Comparison of ENCODE assay signal across 9 cellular contexts in genomic region chr16:84829168-84829965, GRCh38. TPM values are rescaled to one million over a fixed set of nuclear protein-coding genes. Genes with fewer than 3 reads are reported as not detected.
DNase-seq lines count a peak whose midpoint lies in the region; ATAC-seq and TF ChIP-seq lines count a peak whose summit lies in the region.
"Had no signal": no experiment of that assay in that cellular context is flagged by ENCODE, and none has a peak within 500 bp of the region (broad histone marks: within the 10 kb centered on the region; RNA-seq: fewer than 3 reads in every experiment).

No MANE protein-coding gene starts in this region.

- no CpG with 5 or more reads among the region's 15 CpGs for WGBS in neuronal stem cell (ENCODE audit: extremely low coverage in 2 of 2, insufficient read length in 2 of 2, insufficient replicate concordance in 1 of 2), 2 donors

- no peak for TF ChIP-seq CTCF in foreskin fibroblast (IDR thresholded peaks at IDR 0.05; ENCODE audit: low read depth, low read length)

- H3K36me3 Mint-ChIP-seq in activated CD8-positive, alpha-beta memory T cell treated with anti-CD3 and anti-CD28 coated beads, Interleukin-2, amount 10 ng/mL, durations not matched to agents 7 days and 5 days = no peaks in the 10 kb centered on the region

- H3K4me3 Mint-ChIP-seq in activated CD8-positive, alpha-beta memory T cell treated with anti-CD3 and anti-CD28 coated beads, Interleukin-2, amount 10 ng/mL, durations not matched to agents 7 days and 5 days = no peak overlapping the region

- H3K27ac ChIP-seq in ACC112 (ENCODE audit: low read depth, low read length) (peak overlapping the region; percentile 99), SJCRH30 (no peak overlapping the region), neuronal stem cell (replicated peaks; ENCODE audit: low read length) (no peak overlapping the region)

- no peak overlapping the region for H3K4me3 ChIP-seq in ACC112 (ENCODE audit: low read depth, low read length)
- no peak overlapping the region for H3K4me3 ChIP-seq in SJCRH30
- no peak overlapping the region for H3K4me3 ChIP-seq in foreskin fibroblast (ENCODE audit: low read depth in 1 of 2, low read length in 2 of 2)
- H3K4me3 ChIP-seq in neuronal stem cell (ENCODE audit: low read length in 2 of 2) = no peak overlapping the region

- no peaks in the 10 kb centered on the region for H3K9me3 Mint-ChIP-seq in activated CD8-positive, alpha-beta memory T cell treated with anti-CD3 and anti-CD28 coated beads, Interleukin-2, amount 10 ng/mL, durations not matched to agents 7 days and 5 days (ENCODE audit: low read depth)

- no peak for ATAC-seq in activated CD8-positive, alpha-beta memory T cell treated with anti-CD3 and anti-CD28 coated beads, Interleukin-2, amount 10 ng/mL, durations not matched to agents 7 days and 5 days

- H3K4me1 Mint-ChIP-seq in activated CD8-positive, alpha-beta memory T cell treated with anti-CD3 and anti-CD28 coated beads, Interleukin-2, amount 10 ng/mL, durations not matched to agents 7 days and 5 days = no peaks in the 10 kb centered on the region

- H2AK5ac ChIP-seq in neuronal stem cell (ENCODE audit: low read depth, low read length) = peak overlapping the region; percentile 19

- peak overlapping the region; percentile 98 for H3K14ac ChIP-seq in neuronal stem cell (ENCODE audit: low read length)

- H3K23ac ChIP-seq in neuronal stem cell (ENCODE audit: low read depth, low read length, poor library complexity) = peak overlapping the region; percentile 25

- no peak overlapping the region for H2BK5ac ChIP-seq in neuronal stem cell (ENCODE audit: low read length)

- H3K9ac ChIP-seq in neuronal stem cell (ENCODE audit: low read depth, low read length, poor library complexity) = no peak overlapping the region

- CTCF ChIA-PET in activated CD8-positive, alpha-beta memory T cell treated with anti-CD3 and anti-CD28 coated beads, Interleukin-2, amount 10 ng/mL, durations not matched to agents 7 days and 5 days (lab: Charles Lee) = no interaction called here

- H2BK12ac ChIP-seq in neuronal stem cell (ENCODE audit: low read length) = no peak overlapping the region

- H3K36me3 ChIP-seq in ACC112 (ENCODE audit: insufficient read depth, low read length) (no peaks in the 10 kb centered on the region), SJCRH30 (no peaks in the 10 kb centered on the region), neuronal stem cell (replicated peaks in 1 of 2; ENCODE audit: control insufficient read depth in 2 of 2, insufficient read depth in 2 of 2, low read length in 2 of 2) (no peaks in the 10 kb centered on the region)

- H3K4me1 ChIP-seq in ACC112 (ENCODE audit: control insufficient read depth, insufficient read depth, low read length, unreplicated experiment) (peaks cover 63% of the 10 kb centered on the region), SJCRH30 (no peaks in the 10 kb centered on the region), neuronal stem cell (ENCODE audit: control insufficient read depth in 2 of 2, insufficient read depth in 1 of 2, low read depth in 1 of 2, low read length in 2 of 2) (peaks cover 1 to 6% of the 10 kb centered on the region in 2 donors)

- H4K8ac ChIP-seq in neuronal stem cell (ENCODE audit: low read depth, low read length) = no peak overlapping the region

- no peak overlapping the region for H3K27ac Mint-ChIP-seq in activated CD8-positive, alpha-beta memory T cell treated with anti-CD3 and anti-CD28 coated beads, Interleukin-2, amount 10 ng/mL, durations not matched to agents 7 days and 5 days

- H3K27me3 ChIP-seq in ACC112 (ENCODE audit: insufficient read depth, low read length) = no peaks in the 10 kb centered on the region
- no peaks in the 10 kb centered on the region for H3K27me3 ChIP-seq in SJCRH30
- H3K27me3 ChIP-seq in neuronal stem cell (ENCODE audit: control insufficient read depth in 3 of 3, insufficient read depth in 3 of 3, low read depth in 1 of 3, low read length in 3 of 3) = peaks cover 0 to 54% (median 5%) of the 10 kb centered on the region in 3 experiments

- peaks cover 3% of the 10 kb centered on the region for H3K79me1 ChIP-seq in neuronal stem cell (ENCODE audit: low read depth, low read length)

- H3K9me3 ChIP-seq in SJCRH30 (replicated peaks) = no peaks in the 10 kb centered on the region
- H3K9me3 ChIP-seq in neuronal stem cell (replicated peaks in 1 of 2; ENCODE audit: control insufficient read depth in 2 of 2, insufficient read depth in 1 of 2, low read depth in 1 of 2, low read length in 2 of 2) = no peaks in the 10 kb centered on the region

- DNase-seq in SJCRH30 (peak; percentile 13 to 17), foreskin fibroblast (peak; percentile 83 to 90), neuronal stem cell (ENCODE audit: low spot score) (no peak), GM19238 (ENCODE audit: insufficient read length, low spot score) (no peak), NCI-H2081 (lab: John Stamatoyannopoulos, UW) (no peak), NCI-H82 (lab: John Stamatoyannopoulos, UW) (no peak)
- DNase-seq in activated CD8-positive, alpha-beta memory T cell treated with anti-CD3 and anti-CD28 coated beads, Interleukin-2, amount 10 ng/mL, durations not matched to agents 7 days and 5 days = no peak
- DNase-seq: cortex of kidney had no signal

- H2AFZ ChIP-seq in ACC112 (ENCODE audit: low read length, unreplicated experiment) (no peak overlapping the region), neuronal stem cell (ENCODE audit: low read length) (no peak overlapping the region)

- peaks cover 19% of the 10 kb centered on the region for H3K27me3 Mint-ChIP-seq in activated CD8-positive, alpha-beta memory T cell treated with anti-CD3 and anti-CD28 coated beads, Interleukin-2, amount 10 ng/mL, durations not matched to agents 7 days and 5 days

- H3K18ac ChIP-seq in neuronal stem cell (ENCODE audit: low read length) = peak overlapping the region; percentile 71

- no peak overlapping the region for H2BK120ac ChIP-seq in neuronal stem cell (ENCODE audit: low read depth, low read length)

- H3K4me2 ChIP-seq in neuronal stem cell (ENCODE audit: insufficient read depth, low read length, poor library complexity, severe bottlenecking) = no peak overlapping the region

- H4K91ac ChIP-seq in neuronal stem cell (ENCODE audit: low read depth, low read length, poor library complexity) = no peak overlapping the region

- peaks cover 20% of the 10 kb centered on the region for H3K79me2 ChIP-seq in ACC112 (ENCODE audit: control insufficient read depth, insufficient read depth, low read length, unreplicated experiment)

- no peak overlapping the region for H2BK15ac ChIP-seq in neuronal stem cell (ENCODE audit: low read length)

- H3K4ac ChIP-seq in neuronal stem cell (ENCODE audit: low read length) = no peak overlapping the region

RNA-seq across cellular contexts. Expression of gene CRISPLD2, which starts 9.6 kb away (rescaled TPM):
- total RNA-seq in SJCRH30 (2014; rRNA removed; shearing (Covaris generic)) = 0.34 and 0.48 TPM in 2 replicates
- polyA plus RNA-seq in neuronal stem cell (2013, experiment 1 of 2) = 0.14 TPM
- 0.12 TPM for polyA plus RNA-seq in neuronal stem cell (2013, experiment 2 of 2)
- total RNA-seq in activated CD8-positive, alpha-beta memory T cell treated with anti-CD3 and anti-CD28 coated beads, Interleukin-2, amount 10 ng/mL, durations not matched to agents 7 days and 5 days = not detected

Comparison
In these comparisons a context has a peak if more than half of its experiments do, and no peak if none do; other contexts are left out.
1. DNase-seq: peak in SJCRH30 (2 of 2) and foreskin fibroblast (2 of 2); none in neuronal stem cell (single experiment), activated CD8-positive, alpha-beta memory T cell treated with anti-CD3 and anti-CD28 coated beads, Interleukin-2, amount 10 ng/mL, durations not matched to agents 7 days and 5 days (single experiment), GM19238 (single experiment), NCI-H2081 (0 of 2) and NCI-H82 (single experiment).